In genomic region chr2:126676814-126677538, GRCh38 we compare ENCODE assay signal across 22 cellular contexts. TPM values are rescaled to one million over a fixed set of nuclear protein-coding genes. Genes with fewer than 3 reads are reported as not detected.
DNase-seq lines count a peak whose midpoint lies in the region; ATAC-seq lines count a peak whose summit lies in the region.
"Had no signal": no experiment of that assay in that cellular context is flagged by ENCODE, and none has a peak within 500 bp of the region (broad histone marks: within the 10 kb centered on the region; RNA-seq: fewer than 3 reads in every experiment).

No MANE protein-coding gene starts in this region.

- no peak overlapping the region for H3K9ac ChIP-seq in neuronal stem cell (ENCODE audit: low read depth, low read length, poor library complexity)

- intact Hi-C loops in Right ventricle myocardium inferior (cut with DNase I): no loop called here

- peaks cover 9 to 27% of the 10 kb centered on the region in 2 donors for H3K9me3 ChIP-seq in neuronal stem cell (replicated peaks in 1 of 2; ENCODE audit: control insufficient read depth in 2 of 2, insufficient read depth in 1 of 2, low read depth in 1 of 2, low read length in 2 of 2)

- H2AK5ac ChIP-seq in neuronal stem cell (ENCODE audit: low read depth, low read length): no peak overlapping the region

- no peak overlapping the region for H4K91ac ChIP-seq in neuronal stem cell (ENCODE audit: low read depth, low read length, poor library complexity)

- no peak overlapping the region for H2BK15ac ChIP-seq in neuronal stem cell (ENCODE audit: low read length)

- H3K36me3 Mint-ChIP-seq in activated T-cell treated with anti-CD3 and anti-CD28 coated beads, Interleukin-2, amount 50 U/mL, for 24 hours (ENCODE audit: low read depth): peaks cover 93% of the 10 kb centered on the region
- H3K36me3 Mint-ChIP-seq in activated naive CD8-positive, alpha-beta T cell treated with anti-CD3 and anti-CD28 coated beads, Interleukin-2, amount 50 U/mL, for 24 hours (ENCODE audit: low read depth): peaks cover 64% of the 10 kb centered on the region

- peaks cover 0 to 41% of the 10 kb centered on the region in 2 donors for H3K36me3 ChIP-seq in neuronal stem cell (replicated peaks in 1 of 2; ENCODE audit: control insufficient read depth in 2 of 2, insufficient read depth in 2 of 2, low read length in 2 of 2)
- H3K36me3 ChIP-seq: SJCRH30, uterus had no signal

- no peaks in the 10 kb centered on the region for H3K4me1 ChIP-seq in neuronal stem cell (ENCODE audit: control insufficient read depth in 2 of 2, insufficient read depth in 1 of 2, low read depth in 1 of 2, low read length in 2 of 2)
- H3K4me1 ChIP-seq: A549, SJCRH30, uterus had no signal

- no peak overlapping the region for H2BK5ac ChIP-seq in neuronal stem cell (ENCODE audit: low read length)

- H2BK120ac ChIP-seq in neuronal stem cell (ENCODE audit: low read depth, low read length): no peak overlapping the region

- peaks cover 8% of the 10 kb centered on the region for H3K9me3 Mint-ChIP-seq in activated T-cell treated with anti-CD3 and anti-CD28 coated beads, Interleukin-2, amount 50 U/mL, for 24 hours
- peaks cover 6% of the 10 kb centered on the region for H3K9me3 Mint-ChIP-seq in activated naive CD8-positive, alpha-beta T cell treated with anti-CD3 and anti-CD28 coated beads, Interleukin-2, amount 50 U/mL, for 24 hours

- DNase-seq in activated T-cell treated with anti-CD3 and anti-CD28 coated beads, Interleukin-2, amount 50 U/mL, for 24 hours: no peak
- DNase-seq in activated T-cell treated with anti-CD3 and anti-CD28 coated beads for 4 hours (no peak), HUDEP-2 (lab: John Stamatoyannopoulos, UW; ENCODE audit: unreplicated experiment in 76 of 76) (peak in 67 of 76 experiments; percentile 13 to 80 (median 51)), neuronal stem cell (ENCODE audit: low spot score) (no peak), Right ventricle myocardium inferior (ENCODE audit: missing footprints) (no peak), NCI-H2107 (lab: John Stamatoyannopoulos, UW) (no peak)
- DNase-seq in activated naive CD8-positive, alpha-beta T cell treated with anti-CD3 and anti-CD28 coated beads, Interleukin-2, amount 50 U/mL, for 24 hours: no peak
- DNase-seq: heart right ventricle; KG1; left ventricle myocardium superior; NCI-H1694 treated with DMSO at 0.1 percent for 48 hours; NCI-H226; NCI-H774; occipital lobe; retina; SJCRH30; stimulated activated CD4-positive, alpha-beta T cell treated with anti-CD3 and anti-CD28 coated beads, Interleukin-12 subunit alpha, Interleukin-12 subunit beta, amount 100 ng/mL, for 4 hours; T-helper 9 cell; uterus had no signal

- no peaks in the 10 kb centered on the region for H3K27me3 Mint-ChIP-seq in activated T-cell treated with anti-CD3 and anti-CD28 coated beads, Interleukin-2, amount 50 U/mL, for 24 hours
- no peaks in the 10 kb centered on the region for H3K27me3 Mint-ChIP-seq in activated naive CD8-positive, alpha-beta T cell treated with anti-CD3 and anti-CD28 coated beads, Interleukin-2, amount 50 U/mL, for 24 hours

- H3K27ac Mint-ChIP-seq in activated T-cell treated with anti-CD3 and anti-CD28 coated beads, Interleukin-2, amount 50 U/mL, for 24 hours: peak overlapping the region; percentile 14
- peak overlapping the region; percentile 16 for H3K27ac Mint-ChIP-seq in activated naive CD8-positive, alpha-beta T cell treated with anti-CD3 and anti-CD28 coated beads, Interleukin-2, amount 50 U/mL, for 24 hours

- H3K4me3 Mint-ChIP-seq in activated T-cell treated with anti-CD3 and anti-CD28 coated beads, Interleukin-2, amount 50 U/mL, for 24 hours: no peak overlapping the region
- no peak overlapping the region for H3K4me3 Mint-ChIP-seq in activated naive CD8-positive, alpha-beta T cell treated with anti-CD3 and anti-CD28 coated beads, Interleukin-2, amount 50 U/mL, for 24 hours

- no peak overlapping the region for H2AFZ ChIP-seq in neuronal stem cell (ENCODE audit: low read length)

- no peak overlapping the region for H3K14ac ChIP-seq in neuronal stem cell (ENCODE audit: low read length)

- H3K79me1 ChIP-seq in neuronal stem cell (ENCODE audit: low read depth, low read length): no peaks in the 10 kb centered on the region

- no peak for ATAC-seq in activated naive CD8-positive, alpha-beta T cell treated with anti-CD3 and anti-CD28 coated beads, Interleukin-2, amount 50 U/mL, for 24 hours
- ATAC-seq in GM21390 (IDR thresholded peaks at IDR 0.05; ENCODE audit: unreplicated experiment) (no peak), Right ventricle myocardium inferior (no peak)
- ATAC-seq: A549; activated CD4-positive, CD25-positive, alpha-beta regulatory T cell treated with anti-CD3 and anti-CD28 coated beads, Interleukin-2, amount 50 U/mL, for 24 hours; heart right ventricle; left ventricle myocardium superior had no signal

- no peak overlapping the region for H3K18ac ChIP-seq in neuronal stem cell (ENCODE audit: low read length)

- peak overlapping the region; percentile 67 for H4K8ac ChIP-seq in neuronal stem cell (ENCODE audit: low read depth, low read length)

- H3K27ac ChIP-seq in neuronal stem cell (replicated peaks; ENCODE audit: low read length): no peak overlapping the region
- H3K27ac ChIP-seq: A549, SJCRH30, uterus had no signal

- peaks cover 43% of the 10 kb centered on the region for H3K4me1 Mint-ChIP-seq in activated T-cell treated with anti-CD3 and anti-CD28 coated beads, Interleukin-2, amount 50 U/mL, for 24 hours (ENCODE audit: low read depth)
- H3K4me1 Mint-ChIP-seq in activated naive CD8-positive, alpha-beta T cell treated with anti-CD3 and anti-CD28 coated beads, Interleukin-2, amount 50 U/mL, for 24 hours: peaks cover 30% of the 10 kb centered on the region

- H3K4me3 ChIP-seq in neuronal stem cell (ENCODE audit: low read length in 2 of 2): peak overlapping the region in 1 of 2 donors; percentile 54
- H3K4me3 ChIP-seq: A549, heart right ventricle, SJCRH30, uterus had no signal

- H3K4ac ChIP-seq in neuronal stem cell (ENCODE audit: low read length): no peak overlapping the region

- peak overlapping the region; percentile 38 for H3K23ac ChIP-seq in neuronal stem cell (ENCODE audit: low read depth, low read length, poor library complexity)

- WGBS in neuronal stem cell (ENCODE audit: extremely low coverage in 2 of 2, insufficient read length in 2 of 2, insufficient replicate concordance in 1 of 2), 2 donors: 100% methylated on average over 1 of the region's 1 CpG; no CpG with 5 or more reads in 1 of the 2 donors

- H3K4me2 ChIP-seq in neuronal stem cell (ENCODE audit: insufficient read depth, low read length, poor library complexity, severe bottlenecking): no peak overlapping the region
- H3K4me2 ChIP-seq: A549 had no signal

- no peaks in the 10 kb centered on the region for H3K27me3 ChIP-seq in neuronal stem cell (ENCODE audit: control insufficient read depth in 3 of 3, insufficient read depth in 3 of 3, low read depth in 1 of 3, low read length in 3 of 3)
- H3K27me3 ChIP-seq: heart right ventricle, SJCRH30, uterus had no signal

- no peak overlapping the region for H2BK12ac ChIP-seq in neuronal stem cell (ENCODE audit: low read length)

RNA-seq across cellular contexts. Expression of gene GYPC, which starts 21.0 kb away (rescaled TPM):
- 24.1 TPM for polyA plus RNA-seq in neuronal stem cell (2013, experiment 1 of 2)
- 24.1 TPM for polyA plus RNA-seq in neuronal stem cell (2013, experiment 2 of 2)
- 121 TPM for total RNA-seq in Right ventricle myocardium inferior
- polyA plus RNA-seq: A549 had no signal

Comparison
In these comparisons a context has a peak if more than half of its experiments do, and no peak if none do; other contexts are left out.
1. DNase-seq: peak in HUDEP-2 (67 of 76); none in activated T-cell treated with anti-CD3 and anti-CD28 coated beads, Interleukin-2, amount 50 U/mL, for 24 hours (single experiment), activated T-cell treated with anti-CD3 and anti-CD28 coated beads for 4 hours (single experiment), activated naive CD8-positive, alpha-beta T cell treated with anti-CD3 and anti-CD28 coated beads, Interleukin-2, amount 50 U/mL, for 24 hours (single experiment), neuronal stem cell (single experiment), Right ventricle myocardium inferior (single experiment) and NCI-H2107 (single experiment).